Comparison of ENCODE assay signal across 15 cellular contexts in the genomic region with DNA sequence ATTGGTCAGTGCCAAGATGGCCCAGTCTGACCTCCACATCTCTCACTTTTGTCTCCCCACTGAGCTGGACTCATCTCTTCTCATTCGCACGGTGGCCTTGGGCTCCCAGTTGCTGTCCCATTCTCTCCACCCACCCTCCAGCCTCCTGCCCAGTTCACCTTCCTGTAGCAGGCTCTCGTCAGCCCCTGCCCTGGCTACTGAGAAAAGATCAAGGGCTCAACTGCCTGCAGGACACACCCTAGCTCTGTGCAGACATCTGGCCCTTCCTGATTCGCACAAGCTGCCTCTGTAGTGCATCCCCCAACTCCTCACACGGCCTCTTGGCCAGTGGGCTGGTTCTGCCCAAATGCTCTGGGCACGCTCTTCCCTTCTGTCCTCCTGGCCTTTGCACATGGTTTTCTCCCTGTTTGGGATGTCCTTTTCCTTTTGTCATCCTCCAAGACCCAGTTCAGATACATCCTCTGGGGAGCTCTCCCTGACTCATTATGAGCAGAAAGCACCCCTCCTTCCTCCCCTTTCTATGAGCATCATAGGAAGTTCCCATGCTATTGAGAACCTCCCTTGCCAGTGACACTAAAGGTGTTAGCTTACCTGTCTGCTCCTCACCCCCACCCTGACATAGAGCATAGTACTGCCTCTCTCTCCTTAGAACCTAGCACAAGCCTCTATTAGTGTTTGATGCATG.
"Had no signal": no experiment of that assay in that cellular context is flagged by ENCODE, and none has a peak within 500 bp of the region (broad histone marks: within the 10 kb centered on the region; RNA-seq: fewer than 3 reads in every experiment).

No MANE protein-coding gene starts in this region.

- H3K4me2 ChIP-seq: neural progenitor cell had no signal

- H3K4me1 Mint-ChIP-seq: neural progenitor cell had no signal

- H3K27ac ChIP-seq: neural progenitor cell, SK-N-MC, thyroid gland had no signal

- H3K27me3 ChIP-seq: neural progenitor cell, thyroid gland had no signal

- DNase-seq: activated CD4-positive, alpha-beta T cell treated with anti-CD3 and anti-CD28 coated beads for 48 hours; activated naive CD4-positive, alpha-beta T cell treated with anti-CD3 and anti-CD28 coated beads for 36 hours; amniotic stem cell; cerebellar nuclear complex; dermis blood vessel endothelial cell; glutamatergic neuron; mammary epithelial cell; stimulated activated CD4-positive, alpha-beta T cell treated with anti-CD3 and anti-CD28 coated beads, Interleukin-4, amount 100 ng/mL, for 4 hours; thyroid gland had no signal

- H3K4me3 ChIP-seq: neural progenitor cell, SK-N-MC, skin epidermis, thyroid gland had no signal

- H3K36me3 Mint-ChIP-seq: neural progenitor cell had no signal

- H3K4me1 ChIP-seq: neural progenitor cell had no signal

- ATAC-seq: activated T-helper 17 cell treated with anti-CD3 and anti-CD28 coated beads, Interleukin-2, amount 50 U/mL, for 72 hours; esophagus mucosa had no signal

- H3K9ac ChIP-seq: neural progenitor cell had no signal

- H3K4me3 Mint-ChIP-seq: activated naive CD4-positive, alpha-beta T cell treated with anti-CD3 and anti-CD28 coated beads for 36 hours; activated T-helper 17 cell treated with anti-CD3 and anti-CD28 coated beads, Interleukin-2, amount 50 U/mL, for 72 hours; brain; neural progenitor cell had no signal

- H3K9me3 ChIP-seq: thyroid gland had no signal

- H3K27me3 Mint-ChIP-seq: activated T-helper 17 cell treated with anti-CD3 and anti-CD28 coated beads, Interleukin-2, amount 50 U/mL, for 72 hours had no signal

- H3K36me3 ChIP-seq: neural progenitor cell, thyroid gland had no signal

- H3K27ac Mint-ChIP-seq: activated naive CD4-positive, alpha-beta T cell treated with anti-CD3 and anti-CD28 coated beads for 36 hours; activated T-helper 17 cell treated with anti-CD3 and anti-CD28 coated beads, Interleukin-2, amount 50 U/mL, for 72 hours had no signal

- H3K9me3 Mint-ChIP-seq: activated naive CD4-positive, alpha-beta T cell treated with anti-CD3 and anti-CD28 coated beads for 36 hours; activated T-helper 17 cell treated with anti-CD3 and anti-CD28 coated beads, Interleukin-2, amount 50 U/mL, for 72 hours; neural progenitor cell had no signal

- H2AFZ ChIP-seq: neural progenitor cell had no signal
